Comparison of ENCODE assay signal across 1 cellular context in the genomic region with DNA sequence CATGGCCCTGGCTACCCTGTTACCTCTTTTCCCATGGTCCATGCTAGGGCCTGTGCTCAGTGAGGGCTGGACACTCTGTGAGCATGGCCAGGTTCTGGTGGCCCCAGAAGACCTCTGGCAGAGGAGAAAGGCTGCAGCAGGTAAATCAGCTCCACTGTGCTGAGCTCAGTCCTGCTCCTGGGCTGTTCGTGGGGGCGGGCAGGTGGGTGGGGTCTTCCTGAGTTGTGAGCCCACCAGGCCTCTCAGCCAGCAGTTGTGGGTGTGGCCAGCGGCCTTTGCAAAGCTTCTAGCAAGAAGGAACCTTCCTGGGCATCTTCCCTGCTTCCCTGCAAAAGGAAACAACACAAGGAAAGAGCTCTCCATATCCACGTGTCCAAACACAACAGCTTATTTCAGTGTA.
TF ChIP-seq lines count a peak whose summit lies in the region.

No MANE protein-coding gene starts in this region.

TF ChIP-seq in IMR-90, 13 proteins besides CTCF, POLR2A, EP300 and RAD21:
- TF ChIP-seq RCOR1 (IDR thresholded peaks at IDR 0.05; ENCODE audit: insufficient replicate concordance, low read length) (no peak), SMC3 (IDR thresholded peaks at IDR 0.05; ENCODE audit: low read depth, low read length) (no peak), MAZ (IDR thresholded peaks at IDR 0.05; ENCODE audit: borderline replicate concordance, low read depth, low read length) (no peak), CEBPB (IDR thresholded peaks at IDR 0.05; ENCODE audit: low read depth, low read length) (no peak), ELK1 (IDR thresholded peaks at IDR 0.05; ENCODE audit: borderline replicate concordance, low read depth, low read length) (no peak), NFE2L2 (IDR thresholded peaks at IDR 0.05; ENCODE audit: low read depth, low read length) (no peak)
- TF ChIP-seq, protein P1, sequence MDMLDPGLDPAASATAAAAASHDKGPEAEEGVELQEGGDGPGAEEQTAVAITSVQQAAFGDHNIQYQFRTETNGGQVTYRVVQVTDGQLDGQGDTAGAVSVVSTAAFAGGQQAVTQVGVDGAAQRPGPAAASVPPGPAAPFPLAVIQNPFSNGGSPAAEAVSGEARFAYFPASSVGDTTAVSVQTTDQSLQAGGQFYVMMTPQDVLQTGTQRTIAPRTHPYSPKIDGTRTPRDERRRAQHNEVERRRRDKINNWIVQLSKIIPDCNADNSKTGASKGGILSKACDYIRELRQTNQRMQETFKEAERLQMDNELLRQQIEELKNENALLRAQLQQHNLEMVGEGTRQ (IDR thresholded peaks at IDR 0.05; ENCODE audit: low read depth, low read length) = no peak
